1 cellular context compared by ENCODE assay signal in the genomic region with DNA sequence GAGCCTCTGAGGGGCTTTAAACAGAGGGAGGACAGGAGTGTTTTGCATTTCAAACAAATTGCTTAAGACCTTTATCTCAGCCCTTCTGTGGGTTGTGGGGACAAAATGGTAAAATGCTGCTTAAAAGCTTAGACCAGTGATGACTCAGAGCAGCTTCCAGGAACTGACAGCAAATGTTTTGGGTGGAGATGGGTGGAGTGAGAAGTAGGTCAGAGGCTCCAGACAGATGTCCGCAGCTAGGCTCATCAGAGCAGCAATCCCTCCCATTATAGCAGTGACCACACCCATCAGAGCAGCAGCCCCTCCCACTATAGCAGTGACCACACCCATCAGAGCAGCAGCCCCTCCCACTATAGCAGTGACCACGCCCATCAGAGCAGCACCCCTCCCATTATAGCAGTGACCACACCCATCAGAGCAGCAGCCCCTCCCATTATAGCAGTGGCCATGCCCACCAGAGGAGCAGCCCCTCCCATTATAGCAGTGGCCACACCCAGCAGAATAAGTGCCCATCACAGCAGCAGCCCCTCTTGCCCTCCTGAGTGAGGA.
TF ChIP-seq lines count a peak whose summit lies in the region.

No MANE protein-coding gene starts in this region.

TF ChIP-seq in K562, 482 proteins besides CTCF, POLR2A, EP300 and RAD21 (continued from another document and continues in another):
- no peak for TF ChIP-seq MITF (IDR thresholded peaks at IDR 0.05)
- TF ChIP-seq NELFE (IDR thresholded peaks at IDR 0.05; ENCODE audit: insufficient read depth, insufficient read length) = no peak
- no peak for TF ChIP-seq ZNF143 (CRISPR knock-in tag; IDR thresholded peaks at IDR 0.05)
- TF ChIP-seq GABPB1 (CRISPR knock-in tag; IDR thresholded peaks at IDR 0.05) = no peak
- TF ChIP-seq, protein P1, sequence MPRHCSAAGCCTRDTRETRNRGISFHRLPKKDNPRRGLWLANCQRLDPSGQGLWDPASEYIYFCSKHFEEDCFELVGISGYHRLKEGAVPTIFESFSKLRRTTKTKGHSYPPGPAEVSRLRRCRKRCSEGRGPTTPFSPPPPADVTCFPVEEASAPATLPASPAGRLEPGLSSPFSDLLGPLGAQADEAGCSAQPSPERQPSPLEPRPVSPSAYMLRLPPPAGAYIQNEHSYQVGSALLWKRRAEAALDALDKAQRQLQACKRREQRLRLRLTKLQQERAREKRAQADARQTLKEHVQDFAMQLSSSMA (CRISPR knock-in tag; IDR thresholded peaks at IDR 0.05) = no peak
- no peak for TF ChIP-seq RBM34 (IDR thresholded peaks at IDR 0.05; ENCODE audit: borderline replicate concordance, insufficient read depth, low read length)
- no peak for TF ChIP-seq PRPF4 (IDR thresholded peaks at IDR 0.05; ENCODE audit: insufficient read depth, low read depth, low read length, poor library complexity, severe bottlenecking)
- no peak for TF ChIP-seq HMG20B (CRISPR knock-in tag; IDR thresholded peaks at IDR 0.05)
- no peak for TF ChIP-seq SAP30 (IDR thresholded peaks at IDR 0.05; ENCODE audit: borderline replicate concordance, insufficient read depth, low read depth, low read length, poor library complexity, severe bottlenecking)
- TF ChIP-seq, protein P2, sequence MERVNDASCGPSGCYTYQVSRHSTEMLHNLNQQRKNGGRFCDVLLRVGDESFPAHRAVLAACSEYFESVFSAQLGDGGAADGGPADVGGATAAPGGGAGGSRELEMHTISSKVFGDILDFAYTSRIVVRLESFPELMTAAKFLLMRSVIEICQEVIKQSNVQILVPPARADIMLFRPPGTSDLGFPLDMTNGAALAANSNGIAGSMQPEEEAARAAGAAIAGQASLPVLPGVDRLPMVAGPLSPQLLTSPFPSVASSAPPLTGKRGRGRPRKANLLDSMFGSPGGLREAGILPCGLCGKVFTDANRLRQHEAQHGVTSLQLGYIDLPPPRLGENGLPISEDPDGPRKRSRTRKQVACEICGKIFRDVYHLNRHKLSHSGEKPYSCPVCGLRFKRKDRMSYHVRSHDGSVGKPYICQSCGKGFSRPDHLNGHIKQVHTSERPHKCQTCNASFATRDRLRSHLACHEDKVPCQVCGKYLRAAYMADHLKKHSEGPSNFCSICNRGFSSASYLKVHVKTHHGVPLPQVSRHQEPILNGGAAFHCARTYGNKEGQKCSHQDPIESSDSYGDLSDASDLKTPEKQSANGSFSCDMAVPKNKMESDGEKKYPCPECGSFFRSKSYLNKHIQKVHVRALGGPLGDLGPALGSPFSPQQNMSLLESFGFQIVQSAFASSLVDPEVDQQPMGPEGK (CRISPR knock-in tag; IDR thresholded peaks at IDR 0.05; ENCODE audit: borderline replicate concordance) = no peak
- no peak for TF ChIP-seq PCBP2 (IDR thresholded peaks at IDR 0.05; ENCODE audit: low read depth, low read length, poor library complexity, severe bottlenecking)
- TF ChIP-seq ELF4 (CRISPR knock-in tag; IDR thresholded peaks at IDR 0.05) = no peak
- no peak for TF ChIP-seq ZNF75A (CRISPR knock-in tag; IDR thresholded peaks at IDR 0.05)
- TF ChIP-seq CBFA2T2 (conservative IDR thresholded peaks at IDR 0.05) = peak; percentile 85
- TF ChIP-seq STAT6 (CRISPR knock-in tag; IDR thresholded peaks at IDR 0.05) = no peak
- TF ChIP-seq, protein P3, sequence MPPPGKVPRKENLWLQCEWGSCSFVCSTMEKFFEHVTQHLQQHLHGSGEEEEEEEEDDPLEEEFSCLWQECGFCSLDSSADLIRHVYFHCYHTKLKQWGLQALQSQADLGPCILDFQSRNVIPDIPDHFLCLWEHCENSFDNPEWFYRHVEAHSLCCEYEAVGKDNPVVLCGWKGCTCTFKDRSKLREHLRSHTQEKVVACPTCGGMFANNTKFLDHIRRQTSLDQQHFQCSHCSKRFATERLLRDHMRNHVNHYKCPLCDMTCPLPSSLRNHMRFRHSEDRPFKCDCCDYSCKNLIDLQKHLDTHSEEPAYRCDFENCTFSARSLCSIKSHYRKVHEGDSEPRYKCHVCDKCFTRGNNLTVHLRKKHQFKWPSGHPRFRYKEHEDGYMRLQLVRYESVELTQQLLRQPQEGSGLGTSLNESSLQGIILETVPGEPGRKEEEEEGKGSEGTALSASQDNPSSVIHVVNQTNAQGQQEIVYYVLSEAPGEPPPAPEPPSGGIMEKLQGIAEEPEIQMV (tag; conservative IDR thresholded peaks at IDR 0.05; ENCODE audit: low read depth) = no peak
- no peak for TF ChIP-seq POLR3G (IDR thresholded peaks at IDR 0.05; ENCODE audit: extremely low read depth, insufficient read length, insufficient replicate concordance)
- TF ChIP-seq NCOA6 (IDR thresholded peaks at IDR 0.05) = no peak
- TF ChIP-seq REST (CRISPR knock-in tag; IDR thresholded peaks at IDR 0.05; ENCODE audit: low read depth) = no peak
- TF ChIP-seq, protein P4, sequence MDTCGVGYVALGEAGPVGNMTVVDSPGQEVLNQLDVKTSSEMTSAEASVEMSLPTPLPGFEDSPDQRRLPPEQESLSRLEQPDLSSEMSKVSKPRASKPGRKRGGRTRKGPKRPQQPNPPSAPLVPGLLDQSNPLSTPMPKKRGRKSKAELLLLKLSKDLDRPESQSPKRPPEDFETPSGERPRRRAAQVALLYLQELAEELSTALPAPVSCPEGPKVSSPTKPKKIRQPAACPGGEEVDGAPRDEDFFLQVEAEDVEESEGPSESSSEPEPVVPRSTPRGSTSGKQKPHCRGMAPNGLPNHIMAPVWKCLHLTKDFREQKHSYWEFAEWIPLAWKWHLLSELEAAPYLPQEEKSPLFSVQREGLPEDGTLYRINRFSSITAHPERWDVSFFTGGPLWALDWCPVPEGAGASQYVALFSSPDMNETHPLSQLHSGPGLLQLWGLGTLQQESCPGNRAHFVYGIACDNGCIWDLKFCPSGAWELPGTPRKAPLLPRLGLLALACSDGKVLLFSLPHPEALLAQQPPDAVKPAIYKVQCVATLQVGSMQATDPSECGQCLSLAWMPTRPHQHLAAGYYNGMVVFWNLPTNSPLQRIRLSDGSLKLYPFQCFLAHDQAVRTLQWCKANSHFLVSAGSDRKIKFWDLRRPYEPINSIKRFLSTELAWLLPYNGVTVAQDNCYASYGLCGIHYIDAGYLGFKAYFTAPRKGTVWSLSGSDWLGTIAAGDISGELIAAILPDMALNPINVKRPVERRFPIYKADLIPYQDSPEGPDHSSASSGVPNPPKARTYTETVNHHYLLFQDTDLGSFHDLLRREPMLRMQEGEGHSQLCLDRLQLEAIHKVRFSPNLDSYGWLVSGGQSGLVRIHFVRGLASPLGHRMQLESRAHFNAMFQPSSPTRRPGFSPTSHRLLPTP (IDR thresholded peaks at IDR 0.05; ENCODE audit: borderline replicate concordance, extremely low read depth, insufficient read length) = no peak
- TF ChIP-seq RFX5 (IDR thresholded peaks at IDR 0.05; ENCODE audit: low read depth, low read length) = no peak
- no peak for TF ChIP-seq ZNF766 (CRISPR knock-in tag; conservative IDR thresholded peaks at IDR 0.05)
- TF ChIP-seq GABPA (tag; conservative IDR thresholded peaks at IDR 0.05; ENCODE audit: low read depth) = no peak
- no peak for TF ChIP-seq TCF7 (IDR thresholded peaks at IDR 0.05; ENCODE audit: borderline replicate concordance)
- TF ChIP-seq, protein P5, sequence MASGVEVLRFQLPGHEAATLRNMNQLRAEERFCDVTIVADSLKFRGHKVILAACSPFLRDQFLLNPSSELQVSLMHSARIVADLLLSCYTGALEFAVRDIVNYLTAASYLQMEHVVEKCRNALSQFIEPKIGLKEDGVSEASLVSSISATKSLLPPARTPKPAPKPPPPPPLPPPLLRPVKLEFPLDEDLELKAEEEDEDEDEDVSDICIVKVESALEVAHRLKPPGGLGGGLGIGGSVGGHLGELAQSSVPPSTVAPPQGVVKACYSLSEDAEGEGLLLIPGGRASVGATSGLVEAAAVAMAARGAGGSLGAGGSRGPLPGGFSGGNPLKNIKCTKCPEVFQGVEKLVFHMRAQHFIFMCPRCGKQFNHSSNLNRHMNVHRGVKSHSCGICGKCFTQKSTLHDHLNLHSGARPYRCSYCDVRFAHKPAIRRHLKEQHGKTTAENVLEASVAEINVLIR (CRISPR knock-in tag; IDR thresholded peaks at IDR 0.05) = no peak
- no peak for TF ChIP-seq NONO (IDR thresholded peaks at IDR 0.05; ENCODE audit: low read depth in 2 of 2, low read length in 1 of 2)
- no peak for TF ChIP-seq ZNF436 (CRISPR knock-in tag; IDR thresholded peaks at IDR 0.05)
- TF ChIP-seq ZNF3 (CRISPR knock-in tag; IDR thresholded peaks at IDR 0.05) = no peak
- TF ChIP-seq, protein P6, sequence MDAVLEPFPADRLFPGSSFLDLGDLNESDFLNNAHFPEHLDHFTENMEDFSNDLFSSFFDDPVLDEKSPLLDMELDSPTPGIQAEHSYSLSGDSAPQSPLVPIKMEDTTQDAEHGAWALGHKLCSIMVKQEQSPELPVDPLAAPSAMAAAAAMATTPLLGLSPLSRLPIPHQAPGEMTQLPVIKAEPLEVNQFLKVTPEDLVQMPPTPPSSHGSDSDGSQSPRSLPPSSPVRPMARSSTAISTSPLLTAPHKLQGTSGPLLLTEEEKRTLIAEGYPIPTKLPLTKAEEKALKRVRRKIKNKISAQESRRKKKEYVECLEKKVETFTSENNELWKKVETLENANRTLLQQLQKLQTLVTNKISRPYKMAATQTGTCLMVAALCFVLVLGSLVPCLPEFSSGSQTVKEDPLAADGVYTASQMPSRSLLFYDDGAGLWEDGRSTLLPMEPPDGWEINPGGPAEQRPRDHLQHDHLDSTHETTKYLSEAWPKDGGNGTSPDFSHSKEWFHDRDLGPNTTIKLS (IDR thresholded peaks at IDR 0.05; ENCODE audit: borderline replicate concordance, low read depth) = no peak
- TF ChIP-seq ZNF280A (IDR thresholded peaks at IDR 0.05; ENCODE audit: low read depth, partially characterized antibody) = no peak
- TF ChIP-seq, protein P7, sequence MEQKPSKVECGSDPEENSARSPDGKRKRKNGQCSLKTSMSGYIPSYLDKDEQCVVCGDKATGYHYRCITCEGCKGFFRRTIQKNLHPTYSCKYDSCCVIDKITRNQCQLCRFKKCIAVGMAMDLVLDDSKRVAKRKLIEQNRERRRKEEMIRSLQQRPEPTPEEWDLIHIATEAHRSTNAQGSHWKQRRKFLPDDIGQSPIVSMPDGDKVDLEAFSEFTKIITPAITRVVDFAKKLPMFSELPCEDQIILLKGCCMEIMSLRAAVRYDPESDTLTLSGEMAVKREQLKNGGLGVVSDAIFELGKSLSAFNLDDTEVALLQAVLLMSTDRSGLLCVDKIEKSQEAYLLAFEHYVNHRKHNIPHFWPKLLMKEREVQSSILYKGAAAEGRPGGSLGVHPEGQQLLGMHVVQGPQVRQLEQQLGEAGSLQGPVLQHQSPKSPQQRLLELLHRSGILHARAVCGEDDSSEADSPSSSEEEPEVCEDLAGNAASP (IDR thresholded peaks at IDR 0.05) = no peak
- no peak for TF ChIP-seq PHB2 (IDR thresholded peaks at IDR 0.05; ENCODE audit: low read depth)
- TF ChIP-seq PURB (CRISPR knock-in tag; IDR thresholded peaks at IDR 0.05; ENCODE audit: low read depth) = no peak
- TF ChIP-seq RBFOX2 (IDR thresholded peaks at IDR 0.05; ENCODE audit: low read depth, low read length) = no peak
